ENCODE assay signal across 24 cellular contexts in the genomic region with DNA sequence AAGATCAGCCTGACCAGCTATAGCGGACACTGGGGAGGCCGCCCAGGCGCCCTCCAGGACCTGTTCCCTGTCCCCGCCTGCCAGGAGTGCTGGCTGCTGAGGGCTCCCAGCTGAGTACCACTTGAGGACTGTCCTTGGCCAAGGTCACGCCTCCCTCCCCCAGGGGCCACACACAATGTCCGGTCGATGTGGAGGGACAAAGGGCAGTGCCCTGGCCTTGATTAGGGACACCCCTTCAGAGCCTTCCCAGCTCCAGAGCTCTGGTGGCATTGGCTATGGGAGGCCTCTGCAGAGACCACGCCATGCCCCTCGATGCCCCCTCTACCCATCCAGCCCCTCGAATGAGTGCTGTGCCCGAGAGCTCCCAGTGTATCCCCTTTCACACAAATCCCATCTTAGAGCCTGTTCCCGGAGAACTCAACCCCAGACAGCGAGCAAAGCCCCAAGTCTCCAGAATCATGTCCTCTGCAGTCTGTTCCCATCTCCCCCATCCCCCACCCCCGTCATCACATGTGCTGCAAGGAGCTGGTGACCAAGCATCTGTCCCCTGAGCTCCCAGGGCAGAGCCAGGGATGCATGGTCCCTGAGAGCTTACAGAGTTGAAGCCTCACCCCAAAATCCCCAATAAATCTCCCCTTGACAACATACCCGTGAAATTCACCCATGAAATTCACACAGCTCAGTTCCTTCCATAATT.
A peak's percentile ranks its signal among the peaks of the same experiment; 100 is the strongest.
DNase-seq lines count a peak whose midpoint lies in the region; ATAC-seq, FAIRE-seq and TF ChIP-seq lines count a peak whose summit lies in the region.
"Had no signal": no experiment of that assay in that cellular context is flagged by ENCODE, and none has a peak within 500 bp of the region (broad histone marks: within the 10 kb centered on the region; RNA-seq: fewer than 3 reads in every experiment).

No MANE protein-coding gene starts in this region.

- H3K18ac ChIP-seq in H1 (ENCODE audit: extremely low read depth, low read length) (no peak overlapping the region), trophoblast cell (ENCODE audit: low read length) (no peak overlapping the region)

- no peak overlapping the region for H4K12ac ChIP-seq in trophoblast cell (ENCODE audit: low read depth, low read length)

- H3K4ac ChIP-seq in H1 (replicated peaks; ENCODE audit: insufficient read length, low read depth, low read length) (no peak overlapping the region), trophoblast cell (ENCODE audit: low read depth, low read length) (no peak overlapping the region)

- H3K27me3 ChIP-seq in cardiac muscle cell (no peaks in the 10 kb centered on the region), heart left ventricle (peaks cover 0 to 6% (median 0%) of the 10 kb centered on the region in 9 donors), H1 (replicated peaks in 1 of 4; ENCODE audit: control insufficient read depth in 3 of 4, extremely low read depth in 1 of 4, insufficient read depth in 3 of 4, low read length in 3 of 4) (no peaks in the 10 kb centered on the region), HepG2 (ENCODE audit: control insufficient read depth in 1 of 2, insufficient read depth in 2 of 2, low read length in 2 of 2) (no peaks in the 10 kb centered on the region), trophoblast cell (ENCODE audit: insufficient read depth, low read length) (no peaks in the 10 kb centered on the region)
- H3K27me3 ChIP-seq: BE2C, SJSA1 had no signal

- no peaks in the 10 kb centered on the region for H3K23me2 ChIP-seq in H1 (ENCODE audit: low read depth, low read length)

- H3K23ac ChIP-seq in H1 (ENCODE audit: insufficient read length) (no peak overlapping the region), trophoblast cell (ENCODE audit: low read length) (no peak overlapping the region)

- H3K4me1 ChIP-seq in cardiac muscle cell (ENCODE audit: low read depth) = peaks cover 42% of the 10 kb centered on the region
- H3K4me1 ChIP-seq in heart left ventricle = peaks cover 0 to 50% (median 10%) of the 10 kb centered on the region in 12 donors
- no peaks in the 10 kb centered on the region; a peak in 1 of 7 replicates for H3K4me1 ChIP-seq in H1 (replicated peaks in 1 of 4; ENCODE audit: control insufficient read depth in 3 of 4, insufficient read depth in 4 of 4, low read length in 3 of 4)
- peaks cover 88% of the 10 kb centered on the region for H3K4me1 ChIP-seq in HepG2 (ENCODE audit: insufficient read depth, low read length)
- H3K4me1 ChIP-seq in trophoblast cell (ENCODE audit: control insufficient read depth in 1 of 2, insufficient read depth in 2 of 2, low read length in 2 of 2) = peaks cover 2 to 6% of the 10 kb centered on the region in 2 experiments
- H3K4me1 ChIP-seq: BE2C, SJSA1 had no signal

- H2AK5ac ChIP-seq in H1 (ENCODE audit: low read depth, low read length) (no peak overlapping the region), trophoblast cell (ENCODE audit: low read length) (no peak overlapping the region)

- H2BK15ac ChIP-seq in H1 (ENCODE audit: low read length) = no peak overlapping the region

- no peak for TF ChIP-seq RAD21 in H1 (IDR thresholded peaks at IDR 0.05 in 1 of 2, conservative IDR thresholded peaks at IDR 0.05 in 1 of 2; ENCODE audit: low read depth in 2 of 2, low read length in 2 of 2)
- TF ChIP-seq RAD21 in HepG2 (CRISPR knock-in tag; IDR thresholded peaks at IDR 0.05) = no peak

- TF ChIP-seq EP300 in H1 (IDR thresholded peaks at IDR 0.05; ENCODE audit: borderline replicate concordance in 1 of 2, low read depth in 2 of 2, low read length in 2 of 2) (no peak), HepG2 (IDR thresholded peaks at IDR 0.05; ENCODE audit: low read depth in 2 of 2, low read length in 2 of 2) (peak in 1 of 2 experiments; percentile 76; a peak in 2 of 4 replicates), HepG2 (CRISPR knock-in tag; IDR thresholded peaks at IDR 0.05; ENCODE audit: borderline replicate concordance) (no peak)

- no peak overlapping the region for H3K14ac ChIP-seq in H1 (ENCODE audit: insufficient read length)
- H3K14ac ChIP-seq in trophoblast cell (ENCODE audit: low read length) = no peak overlapping the region

- TF ChIP-seq POLR2A in heart left ventricle (IDR thresholded peaks at IDR 0.05) (no peak), H1 (IDR thresholded peaks at IDR 0.05; ENCODE audit: control extremely low read depth in 1 of 2, low read depth in 2 of 2, low read length in 2 of 2) (no peak), HepG2 (IDR thresholded peaks at IDR 0.05; ENCODE audit: insufficient read depth in 1 of 2, low read depth in 2 of 2, low read length in 2 of 2) (no peak)

- no peaks in the 10 kb centered on the region for H3K9me3 ChIP-seq in cardiac muscle cell (ENCODE audit: low read depth)
- H3K9me3 ChIP-seq in heart left ventricle = peaks cover 0 to 4% (median 0%) of the 10 kb centered on the region in 12 donors
- no peaks in the 10 kb centered on the region for H3K9me3 ChIP-seq in H1 (ENCODE audit: insufficient read depth in 2 of 2, low read depth in 1 of 2, low read length in 1 of 2)
- no peaks in the 10 kb centered on the region for H3K9me3 ChIP-seq in HepG2 (ENCODE audit: low read length)
- peaks cover 2% of the 10 kb centered on the region for H3K9me3 ChIP-seq in trophoblast cell (ENCODE audit: insufficient read depth, low read depth, low read length)
- H3K9me3 ChIP-seq: BE2C, SJSA1 had no signal

- BruUV-seq in HepG2 (replicated peaks; lab: Mats Ljungman, UMichigan) = no TSS peak

- H3K4me2 ChIP-seq in H1 (ENCODE audit: insufficient read depth in 1 of 2, low read depth in 2 of 2, low read length in 2 of 2) (no peak overlapping the region), HepG2 (ENCODE audit: low read depth, low read length) (0 out of 2 replicates have a peak overlapping the region, but pooled peaks have one; percentile 36), trophoblast cell (ENCODE audit: low read length) (no peak overlapping the region)

- 0 out of 2 replicates have a peak overlapping the region, but pooled peaks have one; percentile 3 for H4K8ac ChIP-seq in H1 (ENCODE audit: extremely low read depth, insufficient read depth, low read length)
- H4K8ac ChIP-seq in trophoblast cell (ENCODE audit: low read depth, low read length) = no peak overlapping the region

- ATAC-seq in heart left ventricle = no peak
- peak; percentile 12 for ATAC-seq in HepG2

- H2BK120ac ChIP-seq in H1 (replicated peaks; ENCODE audit: low read depth, low read length) (no peak overlapping the region), trophoblast cell (ENCODE audit: insufficient read depth, low read length, poor library complexity) (no peak overlapping the region)

- 79 to 83% (median 81%) methylated on average over 10 to 15 of the region's 15 CpGs for WGBS in heart left ventricle, 4 donors
- WGBS in H1 (ENCODE audit: extremely low coverage in 1 of 2, insufficient coverage in 1 of 2, insufficient read length in 1 of 2, insufficient replicate concordance in 2 of 2, low coverage in 1 of 2, low lambda C conversion rate in 2 of 2, missing lambda C conversion rate in 1 of 2), 2 experiments = 89% methylated on average over 13 of the region's 15 CpGs; no CpG with 5 or more reads in 1 of the 2 experiments
- WGBS in HepG2 (ENCODE audit: low lambda C conversion rate) = 89% methylated on average over 6 of the region's 15 CpGs
- WGBS in trophoblast cell (ENCODE audit: extremely low coverage, insufficient coverage, insufficient read length) = no CpG with 5 or more reads among the region's 15 CpGs

- H2BK12ac ChIP-seq in H1 (ENCODE audit: low read depth, low read length) = no peak overlapping the region
- no peak overlapping the region for H2BK12ac ChIP-seq in trophoblast cell (ENCODE audit: low read length)

- no peak overlapping the region for H4K5ac ChIP-seq in H1 (ENCODE audit: insufficient read length, low read depth, low read length)

- H3K4me3 ChIP-seq in cardiac muscle cell (no peak overlapping the region), heart left ventricle (no peak overlapping the region), H1 (ENCODE audit: extremely low read depth in 1 of 4, insufficient read depth in 2 of 4, low read depth in 3 of 4, low read length in 4 of 4) (no peak overlapping the region), HepG2 (replicated peaks in 1 of 3; ENCODE audit: insufficient read depth in 1 of 3, low read depth in 2 of 3, low read length in 3 of 3) (no peak overlapping the region), trophoblast cell (ENCODE audit: low read depth, low read length) (no peak overlapping the region)
- H3K4me3 ChIP-seq: SJSA1 had no signal

- H3K56ac ChIP-seq in H1 (replicated peaks; ENCODE audit: insufficient read length, low read depth, low read length) = no peak overlapping the region

- no peak overlapping the region for H2AFZ ChIP-seq in H1 (ENCODE audit: low read length)
- H2AFZ ChIP-seq in HepG2 (ENCODE audit: low read length) = no peak overlapping the region
- no peak overlapping the region for H2AFZ ChIP-seq in trophoblast cell (ENCODE audit: insufficient read depth, low read length, poor library complexity)

- intact Hi-C loops in heart left ventricle (cut with DNase I) (loop anchor here in 2 of 10 donors (5.0 kb wide), 1 partner anchor 34 kb away; no protein-coding TSS in a partner anchor), HepG2 (cut with micrococcal nuclease; ENCODE audit: unreplicated experiment) (no loop called here)

- no peak overlapping the region for H3K9ac ChIP-seq in H1 (replicated peaks in 1 of 4; ENCODE audit: extremely low read depth in 1 of 4, low read depth in 3 of 4, low read length in 3 of 4)
- peak overlapping the region; percentile 47; the same call in 1 of the 2 replicates for H3K9ac ChIP-seq in HepG2 (ENCODE audit: insufficient read depth, low read depth, low read length)
- no peak overlapping the region for H3K9ac ChIP-seq in trophoblast cell (ENCODE audit: low read length)

- no peak overlapping the region for H2BK20ac ChIP-seq in H1 (ENCODE audit: low read length)

- peak in 1 of 2 donors; percentile 78 for DNase-seq in cardiac muscle cell (ENCODE audit: low read depth in 1 of 2, low spot score in 1 of 2)
- DNase-seq in heart left ventricle = no peak
- no peak for DNase-seq in H1 (ENCODE audit: low read depth in 1 of 2, low spot score in 2 of 2)
- peak; percentile 33 for DNase-seq in HepG2 (ENCODE audit: low spot score)
- DNase-seq in trophoblast cell = no peak
- no peak for DNase-seq in NCI-H2107 (lab: John Stamatoyannopoulos, UW)
- no peak for DNase-seq in activated CD4-positive, alpha-beta T cell treated with anti-CD3 and anti-CD28 coated beads for 48 hours
- no peak for DNase-seq in retina
- DNase-seq: 8988T; ACHN; BE2C; CD4-positive, CD25-positive, alpha-beta regulatory T cell; H7; KBM-7; NCI-H1105 treated with DMSO at 0.1 percent for 48 hours; NCI-H146; NCI-H2029; NCI-H2227 treated with DMSO at 0.1 percent for 48 hours; NCI-H526 treated with DMSO at 0.1 percent for 48 hours; Right ventricle myocardium superior; RPMI8226 had no signal

- FAIRE-seq in H1 (lab: Jason Lieb, UNC) = no peak
- FAIRE-seq in HepG2 (lab: Jason Lieb, UNC) = no peak
- FAIRE-seq: GM18507, HTR-8/SVneo had no signal

- H3K27ac ChIP-seq in cardiac muscle cell = peak overlapping the region; percentile 70
- H3K27ac ChIP-seq in heart left ventricle = peak overlapping the region in 4 of 12 donors; percentile 37 to 73 (median 69)
- no peak overlapping the region for H3K27ac ChIP-seq in H1 (ENCODE audit: low read depth, low read length)
- peak overlapping the region; percentile 93 for H3K27ac ChIP-seq in HepG2 (ENCODE audit: extremely low read length, insufficient read depth, low read length)
- no peak overlapping the region for H3K27ac ChIP-seq in trophoblast cell (ENCODE audit: low read depth, low read length)
- H3K27ac ChIP-seq: SJSA1 had no signal

- H3K79me1 ChIP-seq in H1 (ENCODE audit: low read depth, low read length) (no peaks in the 10 kb centered on the region), trophoblast cell (ENCODE audit: low read length) (no peaks in the 10 kb centered on the region)

- H4K91ac ChIP-seq in H1 (replicated peaks; ENCODE audit: insufficient read length, low read length) = no peak overlapping the region
- H4K91ac ChIP-seq in trophoblast cell (ENCODE audit: low read depth, low read length) = peak overlapping the region; percentile 12

- no peaks in the 10 kb centered on the region for H3K79me2 ChIP-seq in H1 (ENCODE audit: control insufficient read depth in 1 of 2, insufficient read depth in 2 of 2, low read length in 2 of 2)
- peaks cover 65% of the 10 kb centered on the region for H3K79me2 ChIP-seq in HepG2 (ENCODE audit: insufficient read depth, low read length)
- no peaks in the 10 kb centered on the region for H3K79me2 ChIP-seq in trophoblast cell (ENCODE audit: control insufficient read depth, insufficient read depth, low read length, poor library complexity)

- POLR2A ChIA-PET in H1 (lab: Charles Lee; ENCODE audit: partially characterized antibody) = interaction anchor here (1.0 kb wide), 1 partner anchor 23 kb away, joined by 3 read pairs; no protein-coding TSS in a partner anchor
- POLR2A ChIA-PET in HepG2 (lab: Yijun Ruan, JAX) = interaction anchor here (1.3 to 1.5 kb wide), 2 partner anchors 10 to 31 kb away, joined by 3 to 7 read pairs; no protein-coding TSS in a partner anchor

- CTCF ChIA-PET in H1 (lab: Charles Lee; ENCODE audit: partially characterized antibody) = interaction anchor here (0.6 to 2.7 kb wide), 15 partner anchors 8 to 169 kb away, joined by 3 to 19 read pairs (median 4); no protein-coding TSS in a partner anchor
- CTCF ChIA-PET in HepG2 (lab: Yijun Ruan, JAX; ENCODE audit: low intra/inter-chr PET ratio, low total read pairs) = no interaction called here

- H2BK5ac ChIP-seq in H1 (ENCODE audit: low read depth, low read length) = peak overlapping the region; percentile 66; the same call in 1 of the 2 replicates
- H2BK5ac ChIP-seq in trophoblast cell (ENCODE audit: low read depth, low read length, poor library complexity) = no peak overlapping the region

- TF ChIP-seq CTCF in cardiac muscle cell (IDR thresholded peaks at IDR 0.05; ENCODE audit: low read depth, low read length) (no peak), heart left ventricle (IDR thresholded peaks at IDR 0.05) (no peak), H1 (IDR thresholded peaks at IDR 0.05; ENCODE audit: control extremely low read depth in 1 of 3, insufficient read depth in 1 of 3, low read depth in 1 of 3, low read length in 3 of 3) (no peak), HepG2 (CRISPR knock-in tag; IDR thresholded peaks at IDR 0.05) (no peak)

- H3K36me3 ChIP-seq in cardiac muscle cell = no peaks in the 10 kb centered on the region
- no peaks in the 10 kb centered on the region for H3K36me3 ChIP-seq in heart left ventricle
- H3K36me3 ChIP-seq in H1 (ENCODE audit: control insufficient read depth in 2 of 4, insufficient read depth in 4 of 4, low read length in 3 of 4) = no peaks in the 10 kb centered on the region
- H3K36me3 ChIP-seq in HepG2 (replicated peaks in 1 of 2; ENCODE audit: control insufficient read depth in 1 of 2, insufficient read depth in 2 of 2, low read length in 2 of 2) = peaks cover 0 to 7% of the 10 kb centered on the region in 2 experiments; a peak in 1 of 5 replicates
- no peaks in the 10 kb centered on the region for H3K36me3 ChIP-seq in trophoblast cell (ENCODE audit: control insufficient read depth in 1 of 2, insufficient read depth in 2 of 2, low read length in 2 of 2)
- H3K36me3 ChIP-seq: BE2C, SJSA1 had no signal

- peaks cover 0 to 1% of the 10 kb centered on the region in 2 experiments for H4K20me1 ChIP-seq in H1 (replicated peaks in 1 of 2; ENCODE audit: control insufficient read depth in 1 of 2, insufficient read depth in 2 of 2, low read length in 2 of 2)
- no peaks in the 10 kb centered on the region for H4K20me1 ChIP-seq in HepG2 (ENCODE audit: insufficient read depth, low read length)

- in situ Hi-C loops in HepG2 (cut with HindIII; ENCODE audit: extremely low pct_ligation_motif_present, low pct_unique_long_range_greater_than_20kb) = no loop called here

Comparison
In these comparisons a context has a peak if more than half of its experiments do, and no peak if none do; other contexts are left out.
1. H3K27ac ChIP-seq: peak in cardiac muscle cell (single experiment) and HepG2 (single experiment); none in H1 (single experiment) and trophoblast cell (single experiment).